In genomic region chr6:109236140-109237081, GRCh38 we compare ENCODE assay signal across 8 cellular contexts.
DNase-seq lines count a peak whose midpoint lies in the region; ATAC-seq and TF ChIP-seq lines count a peak whose summit lies in the region.

No MANE protein-coding gene starts in this region.

- peak; percentile 69 for ATAC-seq in HG02642 (IDR thresholded peaks at IDR 0.05; ENCODE audit: poor library complexity, unreplicated experiment)
- no peak for ATAC-seq in GM21619 (IDR thresholded peaks at IDR 0.05; ENCODE audit: unreplicated experiment)

- peak overlapping the region in 1 of 59 donors; percentile 3 for H3K4me3 ChIP-seq in dorsolateral prefrontal cortex

- intact Hi-C loops in dorsolateral prefrontal cortex (cut with DNase I) = loop anchor here (2.0 to 5.0 kb wide), 3 partner anchors 76 to 146 kb away; partner anchors contain the start of gene CD164 (in 2 of the 2)

- TF ChIP-seq CTCF in dorsolateral prefrontal cortex (IDR thresholded peaks at IDR 0.05 in 54 of 56, conservative IDR thresholded peaks at IDR 0.05 in 2 of 56; ENCODE audit: low read depth in 1 of 56, partially characterized antibody in 56 of 56) = peak in 40 of 56 donors; percentile 14 to 69 (median 40)

- DNase-seq in COLO668 (lab: John Stamatoyannopoulos, UW; ENCODE audit: unreplicated experiment) (peak; percentile 16), NOMO-1 (lab: John Stamatoyannopoulos, UW; ENCODE audit: unreplicated experiment in 2 of 2) (peak; percentile 66), dorsolateral prefrontal cortex (peak in 9 of 10 donors; percentile 27 to 66 (median 53)), RKO (ENCODE audit: low spot score) (no peak), SKM-1 (lab: John Stamatoyannopoulos, UW; ENCODE audit: unreplicated experiment) (no peak)
- DNase-seq in stimulated activated CD4-positive, alpha-beta T cell treated with anti-CD3 and anti-CD28 coated beads, Interleukin-15, amount 100 ng/mL, for 48 hours (ENCODE audit: low read depth in 2 of 2) = peak; percentile 6 to 30

- H3K27ac ChIP-seq in dorsolateral prefrontal cortex = peak overlapping the region in 8 of 59 donors; percentile 7 to 35 (median 16)

- H3K27me3 ChIP-seq in dorsolateral prefrontal cortex = no peaks in the 10 kb centered on the region

Comparison
In these comparisons a context has a peak if more than half of its experiments do, and no peak if none do; other contexts are left out.
1. DNase-seq: peak in COLO668 (single experiment), NOMO-1 (2 of 2), dorsolateral prefrontal cortex (9 of 10) and stimulated activated CD4-positive, alpha-beta T cell treated with anti-CD3 and anti-CD28 coated beads, Interleukin-15, amount 100 ng/mL, for 48 hours (2 of 2); none in RKO (single experiment) and SKM-1 (single experiment).